Comparison of ENCODE assay signal across 28 cellular contexts in genomic region chr13:109821038-109821545, GRCh38. TPM values are rescaled to one million over a fixed set of nuclear protein-coding genes. Genes with fewer than 3 reads are reported as not detected.
DNase-seq lines count a peak whose midpoint lies in the region; ATAC-seq and TF ChIP-seq lines count a peak whose summit lies in the region.
"Had no signal": no experiment of that assay in that cellular context is flagged by ENCODE, and none has a peak within 500 bp of the region (broad histone marks: within the 10 kb centered on the region; RNA-seq: fewer than 3 reads in every experiment).

No MANE protein-coding gene starts in this region.

- no peaks in the 10 kb centered on the region for H3K4me1 Mint-ChIP-seq in activated CD4-positive, alpha-beta memory T cell treated with anti-CD3 and anti-CD28 coated beads, Interleukin-2, amount 10 ng/mL, durations not matched to agents 7 days and 5 days
- H3K4me1 Mint-ChIP-seq: activated CD4-positive, alpha-beta T cell treated with anti-CD3 and anti-CD28 coated beads, Interleukin-2, amount 10 ng/mL, durations not matched to agents 24 days and 14 days; stimulated activated naive B cell treated with anti-CD40 and anti-IgM and Interleukin-4, amounts not matched to agents 10 μg/mL and 1 μg/mL and 100 μg/mL, for 72 hours had no signal

- peaks cover 26% of the 10 kb centered on the region for H3K27me3 Mint-ChIP-seq in activated CD4-positive, alpha-beta memory T cell treated with anti-CD3 and anti-CD28 coated beads, Interleukin-2, amount 10 ng/mL, durations not matched to agents 7 days and 5 days

- H3K4me1 ChIP-seq in esophagus muscularis mucosa = no peaks in the 10 kb centered on the region
- H3K4me1 ChIP-seq: SJSA1, upper lobe of left lung had no signal

- CTCF ChIA-PET in activated CD4-positive, alpha-beta memory T cell treated with anti-CD3 and anti-CD28 coated beads, Interleukin-2, amount 10 ng/mL, durations not matched to agents 7 days and 5 days (lab: Charles Lee) = no interaction called here

- no peak overlapping the region for H3K4me3 Mint-ChIP-seq in activated CD4-positive, alpha-beta memory T cell treated with anti-CD3 and anti-CD28 coated beads, Interleukin-2, amount 10 ng/mL, durations not matched to agents 7 days and 5 days
- H3K4me3 Mint-ChIP-seq: activated CD4-positive, alpha-beta T cell treated with anti-CD3 and anti-CD28 coated beads, Interleukin-2, amount 10 ng/mL, durations not matched to agents 24 days and 14 days; endodermal cell; stimulated activated naive B cell treated with anti-CD40 and anti-IgM and Interleukin-4, amounts not matched to agents 10 μg/mL and 1 μg/mL and 100 μg/mL, for 72 hours had no signal

- peaks cover 2% of the 10 kb centered on the region for H3K36me3 Mint-ChIP-seq in activated CD4-positive, alpha-beta memory T cell treated with anti-CD3 and anti-CD28 coated beads, Interleukin-2, amount 10 ng/mL, durations not matched to agents 7 days and 5 days (ENCODE audit: low read depth)
- H3K36me3 Mint-ChIP-seq: stimulated activated naive B cell treated with anti-CD40 and anti-IgM and Interleukin-4, amounts not matched to agents 10 μg/mL and 1 μg/mL and 100 μg/mL, for 72 hours had no signal

- no peaks in the 10 kb centered on the region for H3K9me3 Mint-ChIP-seq in activated CD4-positive, alpha-beta memory T cell treated with anti-CD3 and anti-CD28 coated beads, Interleukin-2, amount 10 ng/mL, durations not matched to agents 7 days and 5 days
- H3K9me3 Mint-ChIP-seq: activated CD4-positive, alpha-beta T cell treated with anti-CD3 and anti-CD28 coated beads, Interleukin-2, amount 10 ng/mL, durations not matched to agents 24 days and 14 days had no signal

- POLR2A ChIA-PET in activated CD4-positive, alpha-beta memory T cell treated with anti-CD3 and anti-CD28 coated beads, Interleukin-2, amount 10 ng/mL, durations not matched to agents 7 days and 5 days (lab: Charles Lee) = no interaction called here

- no peak overlapping the region for H3K27ac Mint-ChIP-seq in activated CD4-positive, alpha-beta memory T cell treated with anti-CD3 and anti-CD28 coated beads, Interleukin-2, amount 10 ng/mL, durations not matched to agents 7 days and 5 days
- H3K27ac Mint-ChIP-seq: activated CD4-positive, alpha-beta T cell treated with anti-CD3 and anti-CD28 coated beads, Interleukin-2, amount 10 ng/mL, durations not matched to agents 24 days and 14 days; endodermal cell; stimulated activated naive B cell treated with anti-CD40 and anti-IgM and Interleukin-4, amounts not matched to agents 10 μg/mL and 1 μg/mL and 100 μg/mL, for 72 hours had no signal

- no peak for TF ChIP-seq EP300 in esophagus muscularis mucosa (IDR thresholded peaks at IDR 0.05)

- no peak overlapping the region for H3K4me3 ChIP-seq in esophagus muscularis mucosa
- H3K4me3 ChIP-seq: SJSA1, upper lobe of left lung had no signal

- TF ChIP-seq POLR2A in esophagus muscularis mucosa (IDR thresholded peaks at IDR 0.05; ENCODE audit: low read depth) = no peak

- no peaks in the 10 kb centered on the region for H3K27me3 ChIP-seq in esophagus muscularis mucosa
- H3K27me3 ChIP-seq: upper lobe of left lung had no signal

- peak; percentile 43 for DNase-seq in DMS53 (lab: John Stamatoyannopoulos, UW)
- DNase-seq in DMS53 treated with DMSO at 0.1 percent for 48 hours (lab: John Stamatoyannopoulos, UW; ENCODE audit: unreplicated experiment) = no peak
- peak; percentile 85 for DNase-seq in DMS79 treated with DMSO at 0.1 percent for 48 hours (lab: John Stamatoyannopoulos, UW)
- peak; percentile 27 for DNase-seq in NCI-H2029 treated with DMSO at 0.1 percent for 48 hours (lab: John Stamatoyannopoulos, UW)
- peak; percentile 68 for DNase-seq in esophagus muscularis mucosa (ENCODE audit: extremely low spot score)
- DNase-seq in activated CD4-positive, CD25-positive, alpha-beta regulatory T cell (lab: John Stamatoyannopoulos, UW) = no peak
- DNase-seq in activated CD4-positive, alpha-beta memory T cell treated with anti-CD3 and anti-CD28 coated beads, Interleukin-2, amount 10 ng/mL, durations not matched to agents 7 days and 5 days = no peak
- DNase-seq: activated CD4-positive, alpha-beta T cell treated with anti-CD3 and anti-CD28 coated beads, Interleukin-2, amount 10 ng/mL, durations not matched to agents 24 days and 14 days; activated effector memory CD4-positive, alpha-beta T cell treated with Interleukin-2 at 50 U/mL for 16 hours; activated T-cell treated with anti-CD3 and anti-CD28 coated beads, Interleukin-2, amount 50 U/mL, for 1 hour; C1 segment of cervical spinal cord; caudate nucleus; COR-L47; dermis blood vessel endothelial cell; endodermal cell; H7; head of caudate nucleus; Karpas-422; NCI-H1694 treated with DMSO at 0.1 percent for 48 hours; NCI-H446; RPMI8226; small intestine; stimulated activated naive B cell treated with anti-CD40 and anti-IgM and Interleukin-4, amounts not matched to agents 10 μg/mL and 1 μg/mL and 100 μg/mL, for 72 hours; T1000; upper lobe of left lung had no signal

- 62% methylated on average over 5 of the region's 5 CpGs for WGBS in esophagus muscularis mucosa

- no peak for TF ChIP-seq CTCF in esophagus muscularis mucosa (IDR thresholded peaks at IDR 0.05)

- H3K36me3 ChIP-seq in esophagus muscularis mucosa = no peaks in the 10 kb centered on the region
- H3K36me3 ChIP-seq: SJSA1, upper lobe of left lung had no signal

- ATAC-seq in HG02623 (IDR thresholded peaks at IDR 0.05; ENCODE audit: unreplicated experiment) = no peak
- ATAC-seq: stimulated activated naive B cell treated with anti-CD40 and anti-IgM and Interleukin-4, amounts not matched to agents 10 μg/mL and 1 μg/mL and 100 μg/mL, for 72 hours had no signal

- H3K9me3 ChIP-seq in esophagus muscularis mucosa = no peaks in the 10 kb centered on the region
- H3K9me3 ChIP-seq: SJSA1, upper lobe of left lung had no signal

- H3K27ac ChIP-seq in esophagus muscularis mucosa (replicated peaks in 1 of 4) = no peak overlapping the region
- H3K27ac ChIP-seq: 22Rv1, SJSA1, upper lobe of left lung had no signal

- intact Hi-C loops in esophagus muscularis mucosa (cut with DNase I) = no loop called here

RNA-seq across cellular contexts. Expression of gene IRS2, which starts 34.7 kb away (rescaled TPM):
- total RNA-seq in esophagus muscularis mucosa = 10 to 100 TPM; 46.4 to 95.3 (median 63.7) TPM
- 1 to 10 TPM; 7.9 to 8.1 TPM for total RNA-seq in activated CD4-positive, alpha-beta memory T cell treated with anti-CD3 and anti-CD28 coated beads, Interleukin-2, amount 10 ng/mL, durations not matched to agents 7 days and 5 days

Comparison
In these comparisons a context has a peak if more than half of its experiments do, and no peak if none do; other contexts are left out.
1. DNase-seq: peak in DMS53 (single experiment), DMS79 treated with DMSO at 0.1 percent for 48 hours (single experiment), NCI-H2029 treated with DMSO at 0.1 percent for 48 hours (single experiment) and esophagus muscularis mucosa (single experiment); none in DMS53 treated with DMSO at 0.1 percent for 48 hours (single experiment), activated CD4-positive, CD25-positive, alpha-beta regulatory T cell (0 of 4) and activated CD4-positive, alpha-beta memory T cell treated with anti-CD3 and anti-CD28 coated beads, Interleukin-2, amount 10 ng/mL, durations not matched to agents 7 days and 5 days (single experiment).
2. RNA of gene IRS2, which starts 34.7 kb away (total RNA-seq): 46.4 to 95.3 TPM in esophagus muscularis mucosa; 7.9 to 8.1 TPM in activated CD4-positive, alpha-beta memory T cell treated with anti-CD3 and anti-CD28 coated beads, Interleukin-2, amount 10 ng/mL, durations not matched to agents 7 days and 5 days; every median in the first group is over 4 times any median in the second.